14 cellular contexts compared by ENCODE assay signal in the genomic region with DNA sequence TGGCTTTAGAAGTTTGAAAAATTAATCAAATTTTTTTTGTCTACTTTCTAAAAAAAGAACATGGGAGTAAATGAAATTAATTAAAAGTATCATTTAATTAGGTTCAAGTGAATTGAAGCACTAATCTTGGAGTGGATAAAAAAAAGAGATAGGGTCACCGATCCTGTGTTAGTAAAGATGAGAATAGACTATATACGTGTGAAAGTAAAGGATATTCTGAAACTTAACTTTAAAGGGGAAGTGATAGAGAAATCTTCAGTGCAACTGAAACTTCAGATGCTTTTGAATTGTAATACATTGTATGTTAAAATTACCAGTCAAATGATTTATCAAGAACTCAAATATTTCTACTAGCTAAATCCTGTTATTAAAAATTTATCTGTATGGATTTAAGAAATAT.
DNase-seq lines count a peak whose midpoint lies in the region; ATAC-seq and TF ChIP-seq lines count a peak whose summit lies in the region.
"Had no signal": no experiment of that assay in that cellular context is flagged by ENCODE, and none has a peak within 500 bp of the region (broad histone marks: within the 10 kb centered on the region; RNA-seq: fewer than 3 reads in every experiment).

No MANE protein-coding gene starts in this region.

- peak; percentile 32 for ATAC-seq in HG02623 (IDR thresholded peaks at IDR 0.05; ENCODE audit: unreplicated experiment)
- peak; percentile 45 for ATAC-seq in HG03565 (IDR thresholded peaks at IDR 0.05; ENCODE audit: unreplicated experiment)
- ATAC-seq in HG03139 (IDR thresholded peaks at IDR 0.05; ENCODE audit: unreplicated experiment) = no peak
- ATAC-seq: naive thymus-derived CD4-positive, alpha-beta T cell; T-cell had no signal

- H3K4me3 ChIP-seq in GM12865 (ENCODE audit: low read depth, low read length) = peak overlapping the region; percentile 24; the same call in 1 of the 2 replicates
- H3K4me3 ChIP-seq: coronary artery had no signal

- TF ChIP-seq CTCF in GM12865 (IDR thresholded peaks at IDR 0.05; ENCODE audit: insufficient read depth, low read depth, low read length, missing control alignments) = no peak

- DNase-seq in GM12865 (ENCODE audit: low read depth) = peak; percentile 41
- peak; percentile 3 for DNase-seq in GM19238 (ENCODE audit: insufficient read length, low spot score)
- no peak for DNase-seq in hypothalamus (lab: John Stamatoyannopoulos, UW)
- no peak for DNase-seq in NCI-H82 treated with DMSO at 0.1 percent for 48 hours (lab: John Stamatoyannopoulos, UW; ENCODE audit: unreplicated experiment)
- no peak for DNase-seq in NCI-H128 (lab: John Stamatoyannopoulos, UW; ENCODE audit: unreplicated experiment)
- DNase-seq: activated naive CD8-positive, alpha-beta T cell treated with anti-CD3 and anti-CD28 coated beads, Interleukin-2, amount 10 ng/mL, durations not matched to agents 7 days and 5 days; naive thymus-derived CD4-positive, alpha-beta T cell; NCI-H1417; NCI-H774; T-cell had no signal

Comparison
In these comparisons a context has a peak if more than half of its experiments do, and no peak if none do; other contexts are left out.
1. DNase-seq: peak in GM12865 (single experiment) and GM19238 (single experiment); none in hypothalamus (0 of 51), NCI-H82 treated with DMSO at 0.1 percent for 48 hours (single experiment) and NCI-H128 (single experiment).